Comparison of ENCODE assay signal across 1 cellular context in genomic region chr17:68600881-68601564, GRCh38.
TF ChIP-seq lines count a peak whose summit lies in the region.

TSS of gene FAM20A (minus strand) at chr17:68601367. CDS start at chr17:68600666, 701 bp downstream.

TF ChIP-seq in HepG2, 621 proteins besides CTCF, POLR2A, EP300 and RAD21 (continued from another document):
- TF ChIP-seq REST (IDR thresholded peaks at IDR 0.05; ENCODE audit: borderline replicate concordance in 1 of 2, low read depth in 1 of 2, low read length in 2 of 2) (peak in 1 of 2 experiments; percentile 53; a peak in 1 of 4 replicates), HNRNPL (IDR thresholded peaks at IDR 0.05; ENCODE audit: low read depth, low read length) (peak; percentile 83), NFIB (CRISPR knock-in tag; IDR thresholded peaks at IDR 0.05; ENCODE audit: borderline replicate concordance) (no peak), RXRB (CRISPR knock-in tag; IDR thresholded peaks at IDR 0.05; ENCODE audit: borderline replicate concordance) (0 out of 2 replicates have a peak, but pooled peaks have one; percentile 31), MIER3 (CRISPR knock-in tag; IDR thresholded peaks at IDR 0.05; ENCODE audit: borderline replicate concordance) (peak; percentile 48; the same call in 1 of the 2 replicates), ZNF674 (CRISPR knock-in tag; IDR thresholded peaks at IDR 0.05; ENCODE audit: low read depth) (0 out of 2 replicates have a peak, but pooled peaks have one; percentile 32), ZBTB46 (CRISPR knock-in tag; IDR thresholded peaks at IDR 0.05; ENCODE audit: borderline replicate concordance) (no peak), ZNF468 (CRISPR knock-in tag; IDR thresholded peaks at IDR 0.05) (no peak), SMARCE1 (IDR thresholded peaks at IDR 0.05; ENCODE audit: borderline replicate concordance) (no peak), HNF4G (IDR thresholded peaks at IDR 0.05; ENCODE audit: borderline replicate concordance, low read depth, low read length) (0 out of 2 replicates have a peak, but pooled peaks have one; percentile 12), HNF4G (CRISPR knock-in tag; IDR thresholded peaks at IDR 0.05; ENCODE audit: borderline replicate concordance, low read depth) (no peak; the same call in 1 of the 2 replicates), ZNF850 (CRISPR knock-in tag; conservative IDR thresholded peaks at IDR 0.05) (no peak), JUNB (CRISPR knock-in tag; IDR thresholded peaks at IDR 0.05; ENCODE audit: borderline replicate concordance) (no peak), CSRNP2 (CRISPR knock-in tag; conservative IDR thresholded peaks at IDR 0.05; ENCODE audit: low read depth) (no peak), ZNF350 (CRISPR knock-in tag; IDR thresholded peaks at IDR 0.05; ENCODE audit: borderline replicate concordance, low read depth) (peak; percentile 29; the same call in 1 of the 2 replicates), ARID5B (CRISPR knock-in tag; IDR thresholded peaks at IDR 0.05) (peak; percentile 56), BRCA1 (CRISPR knock-in tag; IDR thresholded peaks at IDR 0.05) (no peak), ZNF10 (CRISPR knock-in tag; IDR thresholded peaks at IDR 0.05; ENCODE audit: borderline replicate concordance, low read depth) (no peak), PRDM4 (CRISPR knock-in tag; IDR thresholded peaks at IDR 0.05; ENCODE audit: borderline replicate concordance) (no peak), CBX5 (CRISPR knock-in tag; IDR thresholded peaks at IDR 0.05; ENCODE audit: borderline replicate concordance) (no peak), FLYWCH1 (CRISPR knock-in tag; IDR thresholded peaks at IDR 0.05) (0 out of 2 replicates have a peak, but pooled peaks have one; percentile 42), ZNF431 (CRISPR knock-in tag; IDR thresholded peaks at IDR 0.05; ENCODE audit: borderline replicate concordance, low read depth) (0 out of 2 replicates have a peak, but pooled peaks have one; percentile 29), PHF21A (CRISPR knock-in tag; IDR thresholded peaks at IDR 0.05) (no peak), ZNF256 (CRISPR knock-in tag; conservative IDR thresholded peaks at IDR 0.05) (no peak), PITX1 (CRISPR knock-in tag; IDR thresholded peaks at IDR 0.05) (no peak), GABPB1 (CRISPR knock-in tag; IDR thresholded peaks at IDR 0.05) (peak; percentile 55; the same call in 1 of the 2 replicates), ZNF883 (CRISPR knock-in tag; IDR thresholded peaks at IDR 0.05; ENCODE audit: not compliant biosample characterization) (no peak), SALL2 (CRISPR knock-in tag; IDR thresholded peaks at IDR 0.05) (peak; percentile 62; the same call in 1 of the 2 replicates), ZNF513 (CRISPR knock-in tag; conservative IDR thresholded peaks at IDR 0.05) (no peak), EHMT2 (IDR thresholded peaks at IDR 0.05; ENCODE audit: borderline replicate concordance, low read depth, low read length) (no peak), PRMT3 (CRISPR knock-in tag; IDR thresholded peaks at IDR 0.05; ENCODE audit: borderline replicate concordance, low read depth) (no peak), HNRNPK (IDR thresholded peaks at IDR 0.05; ENCODE audit: low read depth, low read length, poor library complexity, severe bottlenecking) (peak; percentile 61), RARA (CRISPR knock-in tag; IDR thresholded peaks at IDR 0.05) (0 out of 2 replicates have a peak, but pooled peaks have one; percentile 25), ESRRA (CRISPR knock-in tag; IDR thresholded peaks at IDR 0.05; ENCODE audit: low read depth) (peak; percentile 66; the same call in 1 of the 2 replicates), ZSCAN31 (CRISPR knock-in tag; IDR thresholded peaks at IDR 0.05; ENCODE audit: low read depth) (peak; percentile 37; the same call in 1 of the 2 replicates), ZSCAN21 (CRISPR knock-in tag; IDR thresholded peaks at IDR 0.05; ENCODE audit: borderline replicate concordance) (peak; percentile 65; the same call in 1 of the 2 replicates), KAT8 (CRISPR knock-in tag; IDR thresholded peaks at IDR 0.05) (no peak; the same call in 1 of the 2 replicates), JARID2 (CRISPR knock-in tag; IDR thresholded peaks at IDR 0.05; ENCODE audit: insufficient replicate concordance) (peak; percentile 56), RBFOX2 (IDR thresholded peaks at IDR 0.05; ENCODE audit: low read depth, low read length) (0 out of 2 replicates have a peak, but pooled peaks have one; percentile 4), HBP1 (CRISPR knock-in tag; IDR thresholded peaks at IDR 0.05; ENCODE audit: low read depth) (0 out of 2 replicates have a peak, but pooled peaks have one; percentile 53), ZNF34 (CRISPR knock-in tag; IDR thresholded peaks at IDR 0.05; ENCODE audit: borderline replicate concordance) (no peak)
